ENCODE assay signal across 8 cellular contexts in the genomic region with DNA sequence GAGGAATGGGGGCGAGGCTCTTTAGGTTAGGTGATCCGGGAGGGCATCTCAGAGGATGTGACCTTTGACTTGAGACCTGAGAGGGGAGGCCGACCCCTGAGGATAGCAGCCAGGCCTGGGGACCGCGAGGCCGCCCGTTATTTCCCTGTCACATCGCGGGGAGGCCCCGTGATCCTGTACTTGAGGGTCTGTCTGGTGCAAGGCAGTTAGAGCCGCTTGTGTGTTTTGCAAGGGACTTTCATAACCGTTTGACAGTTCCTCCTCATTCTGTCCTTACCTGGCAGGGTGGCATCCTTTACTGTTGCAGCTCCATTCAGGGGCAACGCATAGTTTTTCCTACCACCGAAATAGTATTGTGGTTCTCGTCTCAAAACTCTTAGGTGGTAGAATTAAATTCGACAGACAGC. TPM values are rescaled to one million over a fixed set of nuclear protein-coding genes. Genes with fewer than 3 reads are reported as not detected.
DNase-seq lines count a peak whose midpoint lies in the region; ATAC-seq and TF ChIP-seq lines count a peak whose summit lies in the region.

No MANE protein-coding gene starts in this region.

- H3K27ac ChIP-seq in psoas muscle, result no peak overlapping the region

- ATAC-seq in GM18499 (IDR thresholded peaks at IDR 0.05; ENCODE audit: insufficient read depth, unreplicated experiment) (peak; percentile 1), HG03025 (IDR thresholded peaks at IDR 0.05; ENCODE audit: low FRiP score, unreplicated experiment) (peak; percentile 18), psoas muscle (no peak)

- intact Hi-C loops in psoas muscle (cut with DNase I), result no loop called here

- DNase-seq in AG20443 (ENCODE audit: low spot score) (peak; percentile 16), RPMI8226 (peak; percentile 15), epithelial cell of esophagus (ENCODE audit: low read depth) (peak; percentile 12), psoas muscle (no peak), DMS153 treated with DMSO at 0.1 percent for 48 hours (lab: John Stamatoyannopoulos, UW; ENCODE audit: unreplicated experiment) (no peak)
- DNase-seq in activated CD4-positive, CD25-positive, alpha-beta regulatory T cell treated with anti-CD3 and anti-CD28 coated beads, Interleukin-2, amount 50 U/mL, for 72 hours, result no peak

- no peaks in the 10 kb centered on the region for H3K9me3 ChIP-seq in psoas muscle

- H3K27me3 ChIP-seq in psoas muscle (ENCODE audit: insufficient read depth in 3 of 3, low read length in 2 of 3), result no peaks in the 10 kb centered on the region

- TF ChIP-seq CTCF in epithelial cell of esophagus (IDR thresholded peaks at IDR 0.05; ENCODE audit: insufficient read depth, low read depth, low read length, missing control alignments) (no peak), psoas muscle (IDR thresholded peaks at IDR 0.05) (no peak)

- H3K4me1 ChIP-seq in psoas muscle, result peaks cover 12% of the 10 kb centered on the region

- H3K36me3 ChIP-seq in psoas muscle (ENCODE audit: insufficient read depth in 1 of 2, low read depth in 1 of 2), result no peaks in the 10 kb centered on the region

- WGBS in psoas muscle, 3 donors, result 1 to 3% (median 3%) methylated on average over 16 of the region's 16 CpGs

- H3K4me3 ChIP-seq in epithelial cell of esophagus (ENCODE audit: low read length) (peak overlapping the region; percentile 82), psoas muscle (peak overlapping the region; percentile 87)

RNA-seq across cellular contexts. Expression of a gene that starts 0.8 kb away (rescaled TPM):
- total RNA-seq in psoas muscle, result 1 to 10 TPM; 2.5 to 4.3 (median 3.1) TPM
- 1 to 10 TPM; 4.0 to 4.9 (median 4.3) TPM for polyA plus RNA-seq in psoas muscle

Comparison
In these comparisons a context has a peak if more than half of its experiments do, and no peak if none do; other contexts are left out.
1. DNase-seq: peak in AG20443 (single experiment), RPMI8226 (single experiment) and epithelial cell of esophagus (single experiment); none in psoas muscle (0 of 2), DMS153 treated with DMSO at 0.1 percent for 48 hours (single experiment) and activated CD4-positive, CD25-positive, alpha-beta regulatory T cell treated with anti-CD3 and anti-CD28 coated beads, Interleukin-2, amount 50 U/mL, for 72 hours (single experiment).
2. ATAC-seq: peak in GM18499 (single experiment) and HG03025 (single experiment); none in psoas muscle (0 of 4).